Comparison of ENCODE assay signal across 15 cellular contexts in the genomic region with DNA sequence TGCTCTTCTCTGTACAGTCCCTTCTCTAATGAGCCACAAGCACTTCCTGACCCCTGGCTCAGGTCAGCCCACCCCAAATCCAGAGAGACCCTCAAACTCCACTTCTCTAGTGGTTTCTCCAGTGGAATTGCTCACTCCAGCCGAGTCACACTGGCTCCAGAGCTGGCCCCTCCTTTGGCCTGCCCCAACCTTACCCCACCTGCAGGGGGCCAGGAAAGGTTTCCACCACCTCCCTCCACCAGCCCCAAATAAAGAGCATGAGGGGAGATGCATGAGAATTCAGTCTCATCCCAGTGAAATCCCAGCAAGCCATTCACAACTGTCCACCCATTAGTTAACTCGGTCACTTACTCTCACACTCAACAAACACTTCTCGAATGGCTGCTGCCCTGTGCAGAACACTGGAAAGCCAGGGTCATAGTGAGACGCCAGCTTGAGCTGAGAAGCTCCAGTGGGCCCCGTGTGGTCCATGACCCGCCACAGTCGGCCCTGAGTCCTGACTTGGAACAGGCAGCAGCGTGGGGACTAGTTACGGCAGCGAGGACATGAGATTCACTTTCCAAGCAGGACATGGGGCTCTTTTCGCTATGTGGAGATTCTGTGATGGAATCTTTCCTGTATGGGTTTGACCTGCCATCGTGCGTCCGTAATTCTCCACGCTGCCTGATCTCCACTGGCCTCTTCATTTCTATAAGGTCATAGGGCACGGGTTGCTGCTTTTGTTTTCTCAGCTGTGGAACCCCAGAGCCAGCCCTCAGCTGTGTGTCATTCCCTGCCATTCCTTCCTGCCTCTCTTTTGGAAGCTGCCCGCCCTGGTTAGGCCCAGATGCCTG. TPM values are rescaled to one million over a fixed set of nuclear protein-coding genes. Genes with fewer than 3 reads are reported as not detected.
A peak's percentile ranks its signal among the peaks of the same experiment; 100 is the strongest.
DNase-seq lines count a peak whose midpoint lies in the region; ATAC-seq and TF ChIP-seq lines count a peak whose summit lies in the region.
"Had no signal": no experiment of that assay in that cellular context is flagged by ENCODE, and none has a peak within 500 bp of the region (broad histone marks: within the 10 kb centered on the region; RNA-seq: fewer than 3 reads in every experiment).

No MANE protein-coding gene starts in this region.

- no peak for TF ChIP-seq RAD21 in SK-N-SH (IDR thresholded peaks at IDR 0.05; ENCODE audit: low read length)

- intact Hi-C loops in left cardiac atrium (cut with DNase I): no loop called here
- intact Hi-C loops in sigmoid colon (cut with DNase I): no loop called here

- no peaks in the 10 kb centered on the region for H4K20me1 ChIP-seq in SK-N-SH (ENCODE audit: insufficient read depth)

- H3F3A ChIP-seq in SK-N-SH (replicated peaks; ENCODE audit: insufficient read depth): no peaks in the 10 kb centered on the region

- peaks cover 5% of the 10 kb centered on the region for H3K36me3 Mint-ChIP-seq in endothelial cell (ENCODE audit: low read depth, unreplicated experiment)
- no peaks in the 10 kb centered on the region for H3K36me3 Mint-ChIP-seq in type B pancreatic cell
- H3K36me3 Mint-ChIP-seq: natural killer cell treated with Interleukin-12 subunit alpha and Interleukin-12 subunit beta and Interleukin-15 and Interleukin-18, amount 100 ng/mL, for 72 hours had no signal

- H3K27me3 Mint-ChIP-seq in endothelial cell (ENCODE audit: unreplicated experiment) (peaks cover 5% of the 10 kb centered on the region), type B pancreatic cell (peaks cover 26% of the 10 kb centered on the region)

- CTCF ChIA-PET in SK-N-SH (lab: Yijun Ruan, JAX): interaction anchor here (1.5 to 4.4 kb wide), 4 partner anchors 17 to 50 kb away, joined by 4 to 24 read pairs (median 14); no protein-coding TSS in a partner anchor

- H3K36me3 ChIP-seq in cardiac muscle cell (no peaks in the 10 kb centered on the region), SK-N-SH (replicated peaks in 1 of 2; ENCODE audit: control insufficient read depth in 1 of 2, insufficient read depth in 2 of 2, low read length in 1 of 2) (no peaks in the 10 kb centered on the region), upper lobe of left lung (no peaks in the 10 kb centered on the region), sigmoid colon (no peaks in the 10 kb centered on the region)
- H3K36me3 ChIP-seq: spleen had no signal

- no peaks in the 10 kb centered on the region for H3K9me3 Mint-ChIP-seq in endothelial cell (ENCODE audit: unreplicated experiment)
- no peaks in the 10 kb centered on the region for H3K9me3 Mint-ChIP-seq in type B pancreatic cell
- H3K9me3 Mint-ChIP-seq: natural killer cell treated with Interleukin-12 subunit alpha and Interleukin-12 subunit beta and Interleukin-15 and Interleukin-18, amount 100 ng/mL, for 72 hours had no signal

- TF ChIP-seq POLR2A in upper lobe of left lung (IDR thresholded peaks at IDR 0.05): no peak
- no peak for TF ChIP-seq POLR2A in sigmoid colon (IDR thresholded peaks at IDR 0.05)

- TF ChIP-seq EP300 in SK-N-SH (IDR thresholded peaks at IDR 0.05; ENCODE audit: borderline replicate concordance in 1 of 2, low read depth in 1 of 2, low read length in 1 of 2): no peak
- no peak for TF ChIP-seq EP300 in upper lobe of left lung (IDR thresholded peaks at IDR 0.05)
- no peak for TF ChIP-seq EP300 in sigmoid colon (IDR thresholded peaks at IDR 0.05)

- no peak overlapping the region for H2AFZ ChIP-seq in SK-N-SH (ENCODE audit: low read depth)

- ATAC-seq in left cardiac atrium (no peak), upper lobe of left lung (ENCODE audit: low FRiP score in 2 of 2) (no peak)
- ATAC-seq: natural killer cell treated with Interleukin-12 subunit alpha and Interleukin-12 subunit beta and Interleukin-15 and Interleukin-18, amount 100 ng/mL, for 72 hours had no signal

- H3K4me3 Mint-ChIP-seq in endothelial cell (ENCODE audit: unreplicated experiment) (peak overlapping the region; percentile 80), type B pancreatic cell (no peak overlapping the region)
- H3K4me3 Mint-ChIP-seq: natural killer cell treated with Interleukin-12 subunit alpha and Interleukin-12 subunit beta and Interleukin-15 and Interleukin-18, amount 100 ng/mL, for 72 hours had no signal

- no peak overlapping the region for H3K27ac ChIP-seq in cardiac muscle cell
- H3K27ac ChIP-seq in SK-N-SH (ENCODE audit: low read depth in 2 of 2, low read length in 1 of 2): no peak overlapping the region
- no peak overlapping the region for H3K27ac ChIP-seq in upper lobe of left lung
- H3K27ac ChIP-seq in sigmoid colon: no peak overlapping the region
- H3K27ac ChIP-seq: spleen had no signal

- no peak overlapping the region for H3K9ac ChIP-seq in SK-N-SH

- POLR2A ChIA-PET in SK-N-SH (lab: Yijun Ruan, JAX): no interaction called here

- no peaks in the 10 kb centered on the region for H3K9me2 ChIP-seq in SK-N-SH

- H3K9me3 ChIP-seq in cardiac muscle cell (ENCODE audit: low read depth) (no peaks in the 10 kb centered on the region), SK-N-SH (no peaks in the 10 kb centered on the region), upper lobe of left lung (no peaks in the 10 kb centered on the region), sigmoid colon (no peaks in the 10 kb centered on the region)
- H3K9me3 ChIP-seq: spleen had no signal

- H3K4me1 Mint-ChIP-seq in endothelial cell (ENCODE audit: unreplicated experiment): peaks cover 62% of the 10 kb centered on the region
- peaks cover 36% of the 10 kb centered on the region for H3K4me1 Mint-ChIP-seq in type B pancreatic cell (ENCODE audit: unreplicated experiment)

- H3K79me2 ChIP-seq in SK-N-SH (ENCODE audit: insufficient read depth): no peaks in the 10 kb centered on the region

- TF ChIP-seq CTCF in cardiac muscle cell (IDR thresholded peaks at IDR 0.05; ENCODE audit: low read depth, low read length) (peak; percentile 8), SK-N-SH (IDR thresholded peaks at IDR 0.05) (peak; percentile 35; the same call in 1 of the 2 replicates), endothelial cell (IDR thresholded peaks at IDR 0.05; ENCODE audit: unreplicated experiment) (peak; percentile 23), type B pancreatic cell (conservative IDR thresholded peaks at IDR 0.05) (peak; percentile 57), upper lobe of left lung (IDR thresholded peaks at IDR 0.05) (no peak), sigmoid colon (IDR thresholded peaks at IDR 0.05) (no peak)

- no peaks in the 10 kb centered on the region for H3K27me3 ChIP-seq in cardiac muscle cell
- H3K27me3 ChIP-seq in SK-N-SH (ENCODE audit: insufficient read depth): no peaks in the 10 kb centered on the region
- H3K27me3 ChIP-seq in upper lobe of left lung: no peaks in the 10 kb centered on the region
- peaks cover 0 to 23% (median 2%) of the 10 kb centered on the region in 3 donors for H3K27me3 ChIP-seq in sigmoid colon

- H3K4me1 ChIP-seq in cardiac muscle cell (ENCODE audit: low read depth) (peaks cover 17% of the 10 kb centered on the region), SK-N-SH (ENCODE audit: control insufficient read depth in 1 of 2, insufficient read depth in 2 of 2, low read depth in 1 of 2, low read length in 1 of 2) (peaks cover 0 to 48% of the 10 kb centered on the region in 2 experiments; a peak in 2 of 4 replicates), upper lobe of left lung (no peaks in the 10 kb centered on the region), sigmoid colon (no peaks in the 10 kb centered on the region)

- no peak overlapping the region for H3K4me3 ChIP-seq in cardiac muscle cell
- no peak overlapping the region for H3K4me3 ChIP-seq in SK-N-SH (ENCODE audit: low read depth in 2 of 2, low read length in 1 of 2)
- no peak overlapping the region for H3K4me3 ChIP-seq in upper lobe of left lung
- no peak overlapping the region for H3K4me3 ChIP-seq in sigmoid colon
- H3K4me3 ChIP-seq: spleen had no signal

- H3K4me2 ChIP-seq in SK-N-SH: no peak overlapping the region

- DNase-seq in cardiac muscle cell (ENCODE audit: low read depth in 1 of 2, low spot score in 1 of 2) (no peak), left cardiac atrium (no peak), SK-N-SH (no peak), endothelial cell (ENCODE audit: low spot score) (peak; percentile 37), type B pancreatic cell (ENCODE audit: extremely low spot score, unreplicated experiment) (no peak), upper lobe of left lung (no peak), sigmoid colon (no peak), D341Med (ENCODE audit: low spot score) (no peak)
- DNase-seq: effector CD8-positive, alpha-beta T cell; NCI-H146; NCI-H526; SIG-M5; spleen; trophoblast cell had no signal

- H3K27ac Mint-ChIP-seq in endothelial cell (ENCODE audit: unreplicated experiment) (peak overlapping the region; percentile 74), type B pancreatic cell (peak overlapping the region; percentile 37)
- H3K27ac Mint-ChIP-seq: natural killer cell treated with Interleukin-12 subunit alpha and Interleukin-12 subunit beta and Interleukin-15 and Interleukin-18, amount 100 ng/mL, for 72 hours had no signal

- 75% methylated on average over 15 of the region's 17 CpGs for WGBS in SK-N-SH (ENCODE audit: low lambda C conversion rate)
- 84 to 90% methylated on average over 14 to 17 of the region's 17 CpGs for WGBS in upper lobe of left lung, 2 donors
- WGBS in sigmoid colon, 2 donors: 88 to 91% methylated on average over 17 of the region's 17 CpGs

TF ChIP-seq in SK-N-SH, 30 proteins besides CTCF, POLR2A, EP300 and RAD21:
- no peak for TF ChIP-seq CHD2 (IDR thresholded peaks at IDR 0.05; ENCODE audit: low read length, partially characterized antibody)
- TF ChIP-seq TAF1 (IDR thresholded peaks at IDR 0.05; ENCODE audit: borderline replicate concordance, low read depth, low read length): no peak
TF ChIP-seq in SK-N-SH: peak in this region for 0.

RNA-seq across cellular contexts. Expression of gene SLC6A12, which starts 44.2 kb away (rescaled TPM):
- 0.33 and 0.63 TPM in 2 replicates for total RNA-seq in cardiac muscle cell
- 0.24 and 0.52 TPM in 2 replicates for polyA plus RNA-seq in cardiac muscle cell
- under 1 TPM; 0.41 to 0.65 TPM for total RNA-seq in left cardiac atrium
- 0.02 and 0.06 TPM in 2 replicates for polyA plus RNA-seq in SK-N-SH (2012; rRNA removed)
- polyA plus RNA-seq in SK-N-SH (2012; cell fraction: cytosol; rRNA removed): 0.08 and 0.14 TPM in 2 replicates
- 0.21 and 0.42 TPM in 2 replicates for polyA plus RNA-seq in SK-N-SH (2012; cell fraction: nucleus; rRNA removed)
- total RNA-seq in endothelial cell (ENCODE audit: unreplicated experiment): 0.26 TPM
- total RNA-seq in type B pancreatic cell (ENCODE audit: low replicate concordance): 2.1 and 3.0 TPM in 2 replicates
- total RNA-seq in upper lobe of left lung: 10 to 100 TPM in 1 of 6 donors, 1 to 10 TPM in 5; 2.4 to 11.2 (median 7.0) TPM
- 1 to 10 TPM in 1 of 4 donors, under 1 TPM in 1, not detected in 2; 0.28 to 2.1 TPM for total RNA-seq in sigmoid colon
- 1 to 10 TPM in 2 of 3 donors, under 1 TPM in 1; 0.48 to 4.2 (median 4.2) TPM for polyA plus RNA-seq in sigmoid colon

Comparison
In these comparisons a context has a peak if more than half of its experiments do, and no peak if none do; other contexts are left out.
1. CTCF ChIP-seq: peak in cardiac muscle cell (single experiment), SK-N-SH (single experiment), endothelial cell (single experiment) and type B pancreatic cell (single experiment); none in upper lobe of left lung (0 of 6) and sigmoid colon (0 of 4).